18 cellular contexts compared by ENCODE assay signal in genomic region chr7:2663960-2664359, GRCh38. TPM values are rescaled to one million over a fixed set of nuclear protein-coding genes. Genes with fewer than 3 reads are reported as not detected.
"Had no signal": no experiment of that assay in that cellular context is flagged by ENCODE, and none has a peak within 500 bp of the region (broad histone marks: within the 10 kb centered on the region; RNA-seq: fewer than 3 reads in every experiment).

No MANE protein-coding gene starts in this region.

- H3K9me3 Mint-ChIP-seq: activated T-cell treated with anti-CD3 and anti-CD28 coated beads, Interleukin-2, amount 50 U/mL, for 72 hours; memory B cell; neural progenitor cell had no signal

- H3K4me3 ChIP-seq: dorsolateral prefrontal cortex, left lung, neural progenitor cell, pancreas, upper lobe of right lung had no signal

- H3K9ac ChIP-seq: neural progenitor cell had no signal

- H3K4me2 ChIP-seq: neural progenitor cell had no signal

- DNase-seq: activated CD4-positive, alpha-beta T cell treated with anti-CD3 and anti-CD28 coated beads, Interleukin-2, amount 50 U/mL, for 4 hours; activated effector memory CD4-positive, alpha-beta T cell treated with anti-CD3 and anti-CD28 coated beads, Interleukin-2, amount 50 U/mL, for 16 hours; activated naive CD4-positive, alpha-beta T cell treated with anti-CD3 and anti-CD28 coated beads, Interleukin-2, amount 50 U/mL, for 16 hours; activated T-cell treated with anti-CD3 and anti-CD28 coated beads, Interleukin-2, amount 50 U/mL, for 72 hours; central memory CD4-positive, alpha-beta T cell; dorsolateral prefrontal cortex; foreskin melanocyte; islet precursor cell; stimulated activated CD8-positive, alpha-beta memory T cell treated with anti-CD3 and anti-CD28 coated beads, Interleukin-4, amount 100 ng/mL, for 48 hours; stimulated activated naive CD4-positive, alpha-beta T cell; T-helper 2 cell; upper lobe of right lung had no signal

- H3K36me3 ChIP-seq: neural progenitor cell, pancreas, upper lobe of right lung had no signal

- H3K27ac Mint-ChIP-seq: activated T-cell treated with anti-CD3 and anti-CD28 coated beads, Interleukin-2, amount 50 U/mL, for 72 hours; memory B cell; neural progenitor cell had no signal

- H2AFZ ChIP-seq: neural progenitor cell had no signal

- H3K4me1 Mint-ChIP-seq: neural progenitor cell had no signal

- H3K9me3 ChIP-seq: left lung, pancreas, upper lobe of right lung had no signal

- H3K27me3 ChIP-seq: dorsolateral prefrontal cortex, neural progenitor cell, pancreas, upper lobe of right lung had no signal

- H3K4me3 Mint-ChIP-seq: activated T-cell treated with anti-CD3 and anti-CD28 coated beads, Interleukin-2, amount 50 U/mL, for 72 hours; memory B cell; neural progenitor cell had no signal

- H3K4me1 ChIP-seq: neural progenitor cell, pancreas had no signal

- H3K27ac ChIP-seq: left lung, neural progenitor cell, pancreas, upper lobe of right lung, VCaP had no signal

- ATAC-seq: activated T-cell treated with anti-CD3 and anti-CD28 coated beads, Interleukin-2, amount 50 U/mL, for 72 hours; upper lobe of right lung had no signal

RNA-seq across cellular contexts. Expression of gene AMZ1, which starts 24.0 kb away (rescaled TPM):
- total RNA-seq: activated CD8-positive, alpha-beta memory T cell treated with anti-CD3 and anti-CD28 coated beads for 36 hours had no signal
